24 cellular contexts compared by ENCODE assay signal in genomic region chr2:33129261-33129660, GRCh38.
DNase-seq lines count a peak whose midpoint lies in the region; ATAC-seq, FAIRE-seq and TF ChIP-seq lines count a peak whose summit lies in the region.
"Had no signal": no experiment of that assay in that cellular context is flagged by ENCODE, and none has a peak within 500 bp of the region (broad histone marks: within the 10 kb centered on the region; RNA-seq: fewer than 3 reads in every experiment).

No MANE protein-coding gene starts in this region.

- no peaks in the 10 kb centered on the region for H3K79me2 ChIP-seq in osteoblast (ENCODE audit: insufficient read depth, low read length)

- BruUV-seq in IMR-90 (replicated peaks; lab: Mats Ljungman, UMichigan): no TSS peak

- peaks cover 25% of the 10 kb centered on the region for H3K9me1 ChIP-seq in IMR-90 (ENCODE audit: insufficient read depth, low read length)

- H3K9ac ChIP-seq in IMR-90 (ENCODE audit: low read depth, low read length): no peak overlapping the region

- in situ Hi-C loops in IMR-90 (cut with MboI; ENCODE audit: low sequenced_read_pairs): no loop called here

- H4K20me1 ChIP-seq in IMR-90 (ENCODE audit: insufficient read depth, low read length): no peaks in the 10 kb centered on the region
- H4K20me1 ChIP-seq in osteoblast (ENCODE audit: insufficient read depth, low read length): no peaks in the 10 kb centered on the region

- no peak overlapping the region for H2AFZ ChIP-seq in IMR-90 (replicated peaks; ENCODE audit: low read length, poor library complexity)
- no peak overlapping the region for H2AFZ ChIP-seq in osteoblast (ENCODE audit: low read length)

- peaks cover 2% of the 10 kb centered on the region; the same call in 1 of the 2 replicates for H3K36me3 ChIP-seq in IMR-90 (ENCODE audit: control insufficient read depth, insufficient read depth, low read length)
- H3K36me3 ChIP-seq in osteoblast (ENCODE audit: insufficient read depth, low read length): no peaks in the 10 kb centered on the region
- H3K36me3 ChIP-seq: MG63, SJSA1 had no signal

- H2BK120ac ChIP-seq in IMR-90 (ENCODE audit: low read depth, low read length): no peak overlapping the region

- H4K91ac ChIP-seq in IMR-90 (ENCODE audit: insufficient read depth, low read depth, low read length): no peak overlapping the region

- ATAC-seq in IMR-90 (ENCODE audit: low read depth): no peak
- ATAC-seq in GM18861 (IDR thresholded peaks at IDR 0.05; ENCODE audit: unreplicated experiment): no peak
- ATAC-seq: HepG2, PC-3 had no signal

- H3K4me3 ChIP-seq in AG10803 (ENCODE audit: low read length): no peak overlapping the region
- no peak overlapping the region for H3K4me3 ChIP-seq in IMR-90 (ENCODE audit: insufficient read depth, low read depth, low read length)
- no peak overlapping the region for H3K4me3 ChIP-seq in osteoblast (ENCODE audit: insufficient read depth, low read length)
- H3K4me3 ChIP-seq: MG63, SJSA1 had no signal

- no peak overlapping the region for H3K27ac ChIP-seq in IMR-90 (ENCODE audit: insufficient read depth, low read length)
- peak overlapping the region; percentile 71 for H3K27ac ChIP-seq in osteoblast (ENCODE audit: low read depth, low read length)
- H3K27ac ChIP-seq: SJSA1 had no signal

- no peak overlapping the region for H3K56ac ChIP-seq in IMR-90 (ENCODE audit: extremely low read depth, insufficient read depth, low read length)

- WGBS in IMR-90 (ENCODE audit: extremely low coverage in 2 of 2, insufficient read length in 1 of 2), 2 experiments: no CpG with 5 or more reads among the region's 5 CpGs

- no peak overlapping the region for H2AK9ac ChIP-seq in IMR-90 (replicated peaks; ENCODE audit: low read depth, low read length, poor library complexity)

- H3K9me3 ChIP-seq in IMR-90 (ENCODE audit: control insufficient read depth, insufficient read depth, low read length) (no peaks in the 10 kb centered on the region), osteoblast (ENCODE audit: low read depth, low read length) (no peaks in the 10 kb centered on the region)
- H3K9me3 ChIP-seq: MG63, SJSA1 had no signal

- POLR2A ChIA-PET in IMR-90 (lab: Charles Lee; ENCODE audit: unreplicated experiment): no interaction called here

- H4K8ac ChIP-seq in IMR-90 (ENCODE audit: low read depth in 2 of 2, low read length in 2 of 2): no peak overlapping the region

- DNase-seq in AG10803 (ENCODE audit: low read depth) (peak; percentile 34), IMR-90 (no peak), osteoblast (ENCODE audit: insufficient read length, low spot score, missing footprints) (no peak), H4 (ENCODE audit: low spot score) (no peak), urothelium cell line (ENCODE audit: low spot score) (no peak)
- DNase-seq in NK-92 treated with Interleukin-12 subunit alpha and Interleukin-12 subunit beta, amount 100 ng/mL, for 24 hours (lab: John Stamatoyannopoulos, UW): no peak
- DNase-seq: C1 segment of cervical spinal cord; CD4-positive, alpha-beta memory T cell; COR-L47; DMS53; H9; KBM-7; MG63; NCI-H1105 treated with DMSO at 0.1 percent for 48 hours; NCI-H2029; NCI-H446; NCI-H524 treated with DMSO at 0.1 percent for 48 hours; NCI-H774; PC-3 had no signal

- peaks cover 23 to 54% of the 10 kb centered on the region in 2 experiments for H3K79me1 ChIP-seq in IMR-90 (ENCODE audit: low read depth in 1 of 2, low read length in 2 of 2)

- H3K23ac ChIP-seq in IMR-90 (ENCODE audit: low read depth, low read length): no peak overlapping the region

- CTCF ChIA-PET in IMR-90 (lab: Yijun Ruan, JAX): interaction anchor here (0.8 kb wide), 1 partner anchor 58 kb away, joined by 3 read pairs; no protein-coding TSS in a partner anchor

- H3K14ac ChIP-seq in IMR-90 (replicated peaks; ENCODE audit: low read depth, low read length): no peak overlapping the region

- H3K4me1 ChIP-seq in IMR-90 (ENCODE audit: control insufficient read depth, insufficient read depth, low read length) (peaks cover 18% of the 10 kb centered on the region), osteoblast (ENCODE audit: insufficient read depth, low read length) (peaks cover 69% of the 10 kb centered on the region)

- no peak for TF ChIP-seq CTCF in AG10803 (conservative IDR thresholded peaks at IDR 0.05; ENCODE audit: low read length)
- TF ChIP-seq CTCF in IMR-90 (conservative IDR thresholded peaks at IDR 0.05; ENCODE audit: low read depth, low read length): no peak
- no peak for TF ChIP-seq CTCF in osteoblast (IDR thresholded peaks at IDR 0.05; ENCODE audit: extremely low read depth, low read depth, low read length)

- H2BK15ac ChIP-seq in IMR-90 (ENCODE audit: low read depth, low read length): no peak overlapping the region

- H3K4me2 ChIP-seq in IMR-90 (ENCODE audit: low read depth, low read length) (no peak overlapping the region), osteoblast (ENCODE audit: insufficient read depth, low read length) (no peak overlapping the region)

- H2AK5ac ChIP-seq in IMR-90 (ENCODE audit: low read depth, low read length): no peak overlapping the region; the same call in 1 of the 2 replicates

- intact Hi-C loops in IMR-90 (cut with micrococcal nuclease): no loop called here

- FAIRE-seq in endometrium (lab: Jason Lieb, UNC) (peak; percentile 33), urothelium cell line (lab: Jason Lieb, UNC) (no peak)
- FAIRE-seq: A204.1, HepG2 had no signal

- H3K27me3 ChIP-seq in IMR-90 (ENCODE audit: control insufficient read depth, insufficient read depth, low read length) (no peaks in the 10 kb centered on the region), osteoblast (ENCODE audit: insufficient read depth, low read length) (no peaks in the 10 kb centered on the region)
- H3K27me3 ChIP-seq: MG63 had no signal

- H4K5ac ChIP-seq in IMR-90 (ENCODE audit: low read depth, low read length): no peak overlapping the region; the same call in 1 of the 2 replicates

- no peak overlapping the region for H2BK20ac ChIP-seq in IMR-90 (ENCODE audit: low read depth, low read length)

- H2BK5ac ChIP-seq in IMR-90 (ENCODE audit: low read depth, low read length, poor library complexity, severe bottlenecking): no peak overlapping the region

- no peak for TF ChIP-seq POLR2A in IMR-90 (IDR thresholded peaks at IDR 0.05; ENCODE audit: low read depth, low read length)

- dilution Hi-C loops in IMR-90 (cut with HindIII; ENCODE audit: low sequenced_read_pairs, unreplicated experiment): no loop called here

- no peak overlapping the region for H3K18ac ChIP-seq in IMR-90 (ENCODE audit: low read depth, low read length)

- H3K4ac ChIP-seq in IMR-90 (ENCODE audit: low read depth, low read length): 0 out of 2 replicates have a peak overlapping the region, but pooled peaks have one; percentile 2

- TF ChIP-seq RAD21 in IMR-90 (IDR thresholded peaks at IDR 0.05; ENCODE audit: low read length): no peak

TF ChIP-seq in IMR-90, 13 proteins besides CTCF, POLR2A, EP300 and RAD21:
- TF ChIP-seq BHLHE40 (IDR thresholded peaks at IDR 0.05; ENCODE audit: low read depth, low read length): no peak
- no peak for TF ChIP-seq ELK1 (IDR thresholded peaks at IDR 0.05; ENCODE audit: borderline replicate concordance, low read depth, low read length)
- no peak for TF ChIP-seq USF2 (IDR thresholded peaks at IDR 0.05; ENCODE audit: low read depth, low read length)
- TF ChIP-seq CEBPB (IDR thresholded peaks at IDR 0.05; ENCODE audit: low read depth, low read length): peak; percentile 29; the same call in 1 of the 2 replicates
- TF ChIP-seq RCOR1 (IDR thresholded peaks at IDR 0.05; ENCODE audit: insufficient replicate concordance, low read length): no peak
- TF ChIP-seq MAZ (IDR thresholded peaks at IDR 0.05; ENCODE audit: borderline replicate concordance, low read depth, low read length): no peak
